Comparison of ENCODE assay signal across 1 cellular context in genomic region chr9:136697146-136697820, GRCh38.
A peak's percentile ranks its signal among the peaks of the same experiment; 100 is the strongest.
TF ChIP-seq lines count a peak whose summit lies in the region.

No MANE protein-coding gene starts in this region.

TF ChIP-seq in HepG2, 621 proteins besides CTCF, POLR2A, EP300 and RAD21 (continues in another document):
- no peak for TF ChIP-seq ZEB1 (IDR thresholded peaks at IDR 0.05; ENCODE audit: insufficient replicate concordance, low read depth)
- no peak for TF ChIP-seq SP1 (IDR thresholded peaks at IDR 0.05)
- TF ChIP-seq SP1 (CRISPR knock-in tag; IDR thresholded peaks at IDR 0.05) = no peak; the same call in 1 of the 2 replicates
- TF ChIP-seq ZSCAN30 (CRISPR knock-in tag; IDR thresholded peaks at IDR 0.05) = no peak
- TF ChIP-seq KMT2A (CRISPR knock-in tag; IDR thresholded peaks at IDR 0.05) = no peak
- TF ChIP-seq, protein P1, sequence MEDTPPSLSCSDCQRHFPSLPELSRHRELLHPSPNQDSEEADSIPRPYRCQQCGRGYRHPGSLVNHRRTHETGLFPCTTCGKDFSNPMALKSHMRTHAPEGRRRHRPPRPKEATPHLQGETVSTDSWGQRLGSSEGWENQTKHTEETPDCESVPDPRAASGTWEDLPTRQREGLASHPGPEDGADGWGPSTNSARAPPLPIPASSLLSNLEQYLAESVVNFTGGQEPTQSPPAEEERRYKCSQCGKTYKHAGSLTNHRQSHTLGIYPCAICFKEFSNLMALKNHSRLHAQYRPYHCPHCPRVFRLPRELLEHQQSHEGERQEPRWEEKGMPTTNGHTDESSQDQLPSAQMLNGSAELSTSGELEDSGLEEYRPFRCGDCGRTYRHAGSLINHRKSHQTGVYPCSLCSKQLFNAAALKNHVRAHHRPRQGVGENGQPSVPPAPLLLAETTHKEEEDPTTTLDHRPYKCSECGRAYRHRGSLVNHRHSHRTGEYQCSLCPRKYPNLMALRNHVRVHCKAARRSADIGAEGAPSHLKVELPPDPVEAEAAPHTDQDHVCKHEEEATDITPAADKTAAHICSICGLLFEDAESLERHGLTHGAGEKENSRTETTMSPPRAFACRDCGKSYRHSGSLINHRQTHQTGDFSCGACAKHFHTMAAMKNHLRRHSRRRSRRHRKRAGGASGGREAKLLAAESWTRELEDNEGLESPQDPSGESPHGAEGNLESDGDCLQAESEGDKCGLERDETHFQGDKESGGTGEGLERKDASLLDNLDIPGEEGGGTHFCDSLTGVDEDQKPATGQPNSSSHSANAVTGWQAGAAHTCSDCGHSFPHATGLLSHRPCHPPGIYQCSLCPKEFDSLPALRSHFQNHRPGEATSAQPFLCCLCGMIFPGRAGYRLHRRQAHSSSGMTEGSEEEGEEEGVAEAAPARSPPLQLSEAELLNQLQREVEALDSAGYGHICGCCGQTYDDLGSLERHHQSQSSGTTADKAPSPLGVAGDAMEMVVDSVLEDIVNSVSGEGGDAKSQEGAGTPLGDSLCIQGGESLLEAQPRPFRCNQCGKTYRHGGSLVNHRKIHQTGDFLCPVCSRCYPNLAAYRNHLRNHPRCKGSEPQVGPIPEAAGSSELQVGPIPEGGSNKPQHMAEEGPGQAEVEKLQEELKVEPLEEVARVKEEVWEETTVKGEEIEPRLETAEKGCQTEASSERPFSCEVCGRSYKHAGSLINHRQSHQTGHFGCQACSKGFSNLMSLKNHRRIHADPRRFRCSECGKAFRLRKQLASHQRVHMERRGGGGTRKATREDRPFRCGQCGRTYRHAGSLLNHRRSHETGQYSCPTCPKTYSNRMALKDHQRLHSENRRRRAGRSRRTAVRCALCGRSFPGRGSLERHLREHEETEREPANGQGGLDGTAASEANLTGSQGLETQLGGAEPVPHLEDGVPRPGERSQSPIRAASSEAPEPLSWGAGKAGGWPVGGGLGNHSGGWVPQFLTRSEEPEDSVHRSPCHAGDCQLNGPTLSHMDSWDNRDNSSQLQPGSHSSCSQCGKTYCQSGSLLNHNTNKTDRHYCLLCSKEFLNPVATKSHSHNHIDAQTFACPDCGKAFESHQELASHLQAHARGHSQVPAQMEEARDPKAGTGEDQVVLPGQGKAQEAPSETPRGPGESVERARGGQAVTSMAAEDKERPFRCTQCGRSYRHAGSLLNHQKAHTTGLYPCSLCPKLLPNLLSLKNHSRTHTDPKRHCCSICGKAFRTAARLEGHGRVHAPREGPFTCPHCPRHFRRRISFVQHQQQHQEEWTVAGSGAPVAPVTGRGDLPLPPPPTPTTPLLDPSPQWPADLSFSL (CRISPR knock-in tag; IDR thresholded peaks at IDR 0.05) = no peak
- no peak for TF ChIP-seq ZNF704 (CRISPR knock-in tag; IDR thresholded peaks at IDR 0.05; ENCODE audit: borderline replicate concordance)
- no peak for TF ChIP-seq CCDC6 (CRISPR knock-in tag; IDR thresholded peaks at IDR 0.05)
- no peak for TF ChIP-seq ZNF337 (CRISPR knock-in tag; IDR thresholded peaks at IDR 0.05; ENCODE audit: borderline replicate concordance, low read depth)
- TF ChIP-seq CREB1 (IDR thresholded peaks at IDR 0.05) = no peak
- no peak for TF ChIP-seq CREB1 (CRISPR knock-in tag; IDR thresholded peaks at IDR 0.05)
- TF ChIP-seq GPN1 (CRISPR knock-in tag; IDR thresholded peaks at IDR 0.05; ENCODE audit: borderline replicate concordance) = no peak
- TF ChIP-seq RFXAP (CRISPR knock-in tag; IDR thresholded peaks at IDR 0.05; ENCODE audit: borderline replicate concordance) = no peak
- TF ChIP-seq ZNF180 (CRISPR knock-in tag; IDR thresholded peaks at IDR 0.05; ENCODE audit: borderline replicate concordance, low read depth) = no peak
- TF ChIP-seq RFXANK (CRISPR knock-in tag; IDR thresholded peaks at IDR 0.05) = no peak
- TF ChIP-seq NFKB2 (CRISPR knock-in tag; IDR thresholded peaks at IDR 0.05; ENCODE audit: borderline replicate concordance) = no peak
- TF ChIP-seq MLLT10 (CRISPR knock-in tag; IDR thresholded peaks at IDR 0.05) = no peak
- TF ChIP-seq RARG (CRISPR knock-in tag; IDR thresholded peaks at IDR 0.05; ENCODE audit: low read depth) = no peak
- no peak for TF ChIP-seq MIER2 (CRISPR knock-in tag; IDR thresholded peaks at IDR 0.05)
- no peak for TF ChIP-seq ZNF468 (CRISPR knock-in tag; IDR thresholded peaks at IDR 0.05)
- peak; percentile 37; the same call in 1 of the 2 replicates for TF ChIP-seq NCOA2 (CRISPR knock-in tag; IDR thresholded peaks at IDR 0.05)
- TF ChIP-seq, protein P2, sequence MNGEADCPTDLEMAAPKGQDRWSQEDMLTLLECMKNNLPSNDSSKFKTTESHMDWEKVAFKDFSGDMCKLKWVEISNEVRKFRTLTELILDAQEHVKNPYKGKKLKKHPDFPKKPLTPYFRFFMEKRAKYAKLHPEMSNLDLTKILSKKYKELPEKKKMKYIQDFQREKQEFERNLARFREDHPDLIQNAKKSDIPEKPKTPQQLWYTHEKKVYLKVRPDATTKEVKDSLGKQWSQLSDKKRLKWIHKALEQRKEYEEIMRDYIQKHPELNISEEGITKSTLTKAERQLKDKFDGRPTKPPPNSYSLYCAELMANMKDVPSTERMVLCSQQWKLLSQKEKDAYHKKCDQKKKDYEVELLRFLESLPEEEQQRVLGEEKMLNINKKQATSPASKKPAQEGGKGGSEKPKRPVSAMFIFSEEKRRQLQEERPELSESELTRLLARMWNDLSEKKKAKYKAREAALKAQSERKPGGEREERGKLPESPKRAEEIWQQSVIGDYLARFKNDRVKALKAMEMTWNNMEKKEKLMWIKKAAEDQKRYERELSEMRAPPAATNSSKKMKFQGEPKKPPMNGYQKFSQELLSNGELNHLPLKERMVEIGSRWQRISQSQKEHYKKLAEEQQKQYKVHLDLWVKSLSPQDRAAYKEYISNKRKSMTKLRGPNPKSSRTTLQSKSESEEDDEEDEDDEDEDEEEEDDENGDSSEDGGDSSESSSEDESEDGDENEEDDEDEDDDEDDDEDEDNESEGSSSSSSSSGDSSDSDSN (CRISPR knock-in tag; IDR thresholded peaks at IDR 0.05) = peak; percentile 54
- TF ChIP-seq, protein P3, sequence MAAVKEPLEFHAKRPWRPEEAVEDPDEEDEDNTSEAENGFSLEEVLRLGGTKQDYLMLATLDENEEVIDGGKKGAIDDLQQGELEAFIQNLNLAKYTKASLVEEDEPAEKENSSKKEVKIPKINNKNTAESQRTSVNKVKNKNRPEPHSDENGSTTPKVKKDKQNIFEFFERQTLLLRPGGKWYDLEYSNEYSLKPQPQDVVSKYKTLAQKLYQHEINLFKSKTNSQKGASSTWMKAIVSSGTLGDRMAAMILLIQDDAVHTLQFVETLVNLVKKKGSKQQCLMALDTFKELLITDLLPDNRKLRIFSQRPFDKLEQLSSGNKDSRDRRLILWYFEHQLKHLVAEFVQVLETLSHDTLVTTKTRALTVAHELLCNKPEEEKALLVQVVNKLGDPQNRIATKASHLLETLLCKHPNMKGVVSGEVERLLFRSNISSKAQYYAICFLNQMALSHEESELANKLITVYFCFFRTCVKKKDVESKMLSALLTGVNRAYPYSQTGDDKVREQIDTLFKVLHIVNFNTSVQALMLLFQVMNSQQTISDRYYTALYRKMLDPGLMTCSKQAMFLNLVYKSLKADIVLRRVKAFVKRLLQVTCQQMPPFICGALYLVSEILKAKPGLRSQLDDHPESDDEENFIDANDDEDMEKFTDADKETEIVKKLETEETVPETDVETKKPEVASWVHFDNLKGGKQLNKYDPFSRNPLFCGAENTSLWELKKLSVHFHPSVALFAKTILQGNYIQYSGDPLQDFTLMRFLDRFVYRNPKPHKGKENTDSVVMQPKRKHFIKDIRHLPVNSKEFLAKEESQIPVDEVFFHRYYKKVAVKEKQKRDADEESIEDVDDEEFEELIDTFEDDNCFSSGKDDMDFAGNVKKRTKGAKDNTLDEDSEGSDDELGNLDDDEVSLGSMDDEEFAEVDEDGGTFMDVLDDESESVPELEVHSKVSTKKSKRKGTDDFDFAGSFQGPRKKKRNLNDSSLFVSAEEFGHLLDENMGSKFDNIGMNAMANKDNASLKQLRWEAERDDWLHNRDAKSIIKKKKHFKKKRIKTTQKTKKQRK (IDR thresholded peaks at IDR 0.05; ENCODE audit: low read length) = no peak
- no peak for TF ChIP-seq SMAD9 (CRISPR knock-in tag; IDR thresholded peaks at IDR 0.05)
- TF ChIP-seq, protein P4, sequence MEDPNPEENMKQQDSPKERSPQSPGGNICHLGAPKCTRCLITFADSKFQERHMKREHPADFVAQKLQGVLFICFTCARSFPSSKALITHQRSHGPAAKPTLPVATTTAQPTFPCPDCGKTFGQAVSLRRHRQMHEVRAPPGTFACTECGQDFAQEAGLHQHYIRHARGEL (CRISPR knock-in tag; IDR thresholded peaks at IDR 0.05) = no peak
- TF ChIP-seq ZNF34 (CRISPR knock-in tag; IDR thresholded peaks at IDR 0.05; ENCODE audit: borderline replicate concordance) = no peak
- peak; percentile 41; the same call in 1 of the 2 replicates for TF ChIP-seq ZNF746 (CRISPR knock-in tag; IDR thresholded peaks at IDR 0.05)
- TF ChIP-seq HNF4G (IDR thresholded peaks at IDR 0.05; ENCODE audit: borderline replicate concordance, low read depth, low read length) = peak; percentile 96
- peak; percentile 98 for TF ChIP-seq HNF4G (CRISPR knock-in tag; IDR thresholded peaks at IDR 0.05; ENCODE audit: borderline replicate concordance, low read depth)
- no peak for TF ChIP-seq ZNF773 (CRISPR knock-in tag; IDR thresholded peaks at IDR 0.05; ENCODE audit: borderline replicate concordance)
- TF ChIP-seq ZNF605 (CRISPR knock-in tag; IDR thresholded peaks at IDR 0.05) = 0 out of 2 replicates have a peak, but pooled peaks have one; percentile 17
- 0 out of 2 replicates have a peak, but pooled peaks have one; percentile 15 for TF ChIP-seq SOX5 (CRISPR knock-in tag; IDR thresholded peaks at IDR 0.05; ENCODE audit: borderline replicate concordance)
- no peak for TF ChIP-seq NAIF1 (CRISPR knock-in tag; IDR thresholded peaks at IDR 0.05; ENCODE audit: borderline replicate concordance)
- TF ChIP-seq STAG1 (CRISPR knock-in tag; IDR thresholded peaks at IDR 0.05) = no peak
- no peak for TF ChIP-seq AKAP8 (CRISPR knock-in tag; IDR thresholded peaks at IDR 0.05)
- TF ChIP-seq, protein P5, sequence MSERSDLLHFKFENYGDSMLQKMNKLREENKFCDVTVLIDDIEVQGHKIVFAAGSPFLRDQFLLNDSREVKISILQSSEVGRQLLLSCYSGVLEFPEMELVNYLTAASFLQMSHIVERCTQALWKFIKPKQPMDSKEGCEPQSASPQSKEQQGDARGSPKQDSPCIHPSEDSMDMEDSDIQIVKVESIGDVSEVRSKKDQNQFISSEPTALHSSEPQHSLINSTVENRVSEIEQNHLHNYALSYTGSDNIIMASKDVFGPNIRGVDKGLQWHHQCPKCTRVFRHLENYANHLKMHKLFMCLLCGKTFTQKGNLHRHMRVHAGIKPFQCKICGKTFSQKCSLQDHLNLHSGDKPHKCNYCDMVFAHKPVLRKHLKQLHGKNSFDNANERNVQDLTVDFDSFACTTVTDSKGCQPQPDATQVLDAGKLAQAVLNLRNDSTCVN (CRISPR knock-in tag; IDR thresholded peaks at IDR 0.05; ENCODE audit: borderline replicate concordance) = no peak
- TF ChIP-seq ZNF83 (CRISPR knock-in tag; IDR thresholded peaks at IDR 0.05; ENCODE audit: borderline replicate concordance) = no peak
- no peak for TF ChIP-seq ZNF839 (CRISPR knock-in tag; IDR thresholded peaks at IDR 0.05; ENCODE audit: borderline replicate concordance)
- TF ChIP-seq ATF7-NPFF (CRISPR knock-in tag; IDR thresholded peaks at IDR 0.05; ENCODE audit: low read depth) = no peak
- no peak for TF ChIP-seq THYN1 (CRISPR knock-in tag; IDR thresholded peaks at IDR 0.05; ENCODE audit: borderline replicate concordance, low read depth)
- no peak for TF ChIP-seq RNF219 (CRISPR knock-in tag; IDR thresholded peaks at IDR 0.05)
- TF ChIP-seq, protein P6, sequence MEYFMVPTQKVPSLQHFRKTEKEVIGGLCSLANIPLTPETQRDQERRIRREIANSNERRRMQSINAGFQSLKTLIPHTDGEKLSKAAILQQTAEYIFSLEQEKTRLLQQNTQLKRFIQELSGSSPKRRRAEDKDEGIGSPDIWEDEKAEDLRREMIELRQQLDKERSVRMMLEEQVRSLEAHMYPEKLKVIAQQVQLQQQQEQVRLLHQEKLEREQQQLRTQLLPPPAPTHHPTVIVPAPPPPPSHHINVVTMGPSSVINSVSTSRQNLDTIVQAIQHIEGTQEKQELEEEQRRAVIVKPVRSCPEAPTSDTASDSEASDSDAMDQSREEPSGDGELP (IDR thresholded peaks at IDR 0.05; ENCODE audit: borderline replicate concordance, low read depth) = no peak
- TF ChIP-seq GTF3A (CRISPR knock-in tag; conservative IDR thresholded peaks at IDR 0.05) = no peak
- TF ChIP-seq, protein P7, sequence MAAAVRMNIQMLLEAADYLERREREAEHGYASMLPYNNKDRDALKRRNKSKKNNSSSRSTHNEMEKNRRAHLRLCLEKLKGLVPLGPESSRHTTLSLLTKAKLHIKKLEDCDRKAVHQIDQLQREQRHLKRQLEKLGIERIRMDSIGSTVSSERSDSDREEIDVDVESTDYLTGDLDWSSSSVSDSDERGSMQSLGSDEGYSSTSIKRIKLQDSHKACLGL (CRISPR knock-in tag; IDR thresholded peaks at IDR 0.05) = 0 out of 2 replicates have a peak, but pooled peaks have one; percentile 41
- TF ChIP-seq, protein P8, sequence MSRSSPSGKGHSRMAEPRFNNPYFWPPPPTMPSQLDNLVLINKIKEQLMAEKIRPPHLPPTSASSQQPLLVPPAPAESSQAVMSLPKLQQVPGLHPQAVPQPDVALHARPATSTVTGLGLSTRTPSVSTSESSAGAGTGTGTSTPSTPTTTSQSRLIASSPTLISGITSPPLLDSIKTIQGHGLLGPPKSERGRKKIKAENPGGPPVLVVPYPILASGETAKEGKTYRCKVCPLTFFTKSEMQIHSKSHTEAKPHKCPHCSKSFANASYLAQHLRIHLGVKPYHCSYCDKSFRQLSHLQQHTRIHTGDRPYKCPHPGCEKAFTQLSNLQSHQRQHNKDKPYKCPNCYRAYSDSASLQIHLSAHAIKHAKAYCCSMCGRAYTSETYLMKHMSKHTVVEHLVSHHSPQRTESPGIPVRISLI (CRISPR knock-in tag; IDR thresholded peaks at IDR 0.05; ENCODE audit: borderline replicate concordance) = 0 out of 2 replicates have a peak, but pooled peaks have one; percentile 11
